In genomic region chr2:74077636-74078035, GRCh38 we compare ENCODE assay signal across 20 cellular contexts.
A peak's percentile ranks its signal among the peaks of the same experiment; 100 is the strongest.
DNase-seq lines count a peak whose midpoint lies in the region; ATAC-seq and TF ChIP-seq lines count a peak whose summit lies in the region.
"Had no signal": no experiment of that assay in that cellular context is flagged by ENCODE, and none has a peak within 500 bp of the region (broad histone marks: within the 10 kb centered on the region; RNA-seq: fewer than 3 reads in every experiment).

No MANE protein-coding gene starts in this region.

- no peak overlapping the region for H2AK5ac ChIP-seq in trophoblast cell (ENCODE audit: low read length)

- no peak overlapping the region for H3K14ac ChIP-seq in trophoblast cell (ENCODE audit: low read length)

- peaks cover 2% of the 10 kb centered on the region for H3K79me2 ChIP-seq in trophoblast cell (ENCODE audit: control insufficient read depth, insufficient read depth, low read length, poor library complexity)
- peaks cover 21% of the 10 kb centered on the region for H3K79me2 ChIP-seq in hepatocyte

- no peaks in the 10 kb centered on the region for H3K79me1 ChIP-seq in trophoblast cell (ENCODE audit: low read length)

- H3K18ac ChIP-seq in trophoblast cell (ENCODE audit: low read length), result no peak overlapping the region

- H2BK120ac ChIP-seq in trophoblast cell (ENCODE audit: insufficient read depth, low read length, poor library complexity), result no peak overlapping the region

- no peak overlapping the region for H2BK12ac ChIP-seq in trophoblast cell (ENCODE audit: low read length)

- H2BK5ac ChIP-seq in trophoblast cell (ENCODE audit: low read depth, low read length, poor library complexity), result no peak overlapping the region

- peaks cover 0 to 52% (median 27%) of the 10 kb centered on the region in 9 donors for H3K4me1 ChIP-seq in heart right ventricle
- H3K4me1 ChIP-seq in trophoblast cell (ENCODE audit: control insufficient read depth in 1 of 2, insufficient read depth in 2 of 2, low read length in 2 of 2), result peaks cover 3 to 4% of the 10 kb centered on the region in 2 experiments
- peaks cover 6 to 26% (median 11%) of the 10 kb centered on the region in 4 donors for H3K4me1 ChIP-seq in esophagus muscularis mucosa
- peaks cover 6% of the 10 kb centered on the region for H3K4me1 ChIP-seq in hepatocyte (ENCODE audit: insufficient read depth)
- H3K4me1 ChIP-seq: parathyroid adenoma had no signal

- H3K4me3 ChIP-seq in SK-N-MC, result peak overlapping the region; percentile 48
- no peak overlapping the region for H3K4me3 ChIP-seq in heart right ventricle
- H3K4me3 ChIP-seq in trophoblast cell (ENCODE audit: low read depth, low read length), result no peak overlapping the region
- H3K4me3 ChIP-seq in esophagus muscularis mucosa, result no peak overlapping the region
- no peak overlapping the region for H3K4me3 ChIP-seq in hepatocyte
- H3K4me3 ChIP-seq: smooth muscle cell, thyroid gland had no signal

- no peak for TF ChIP-seq EP300 in esophagus muscularis mucosa (IDR thresholded peaks at IDR 0.05)

- intact Hi-C loops in heart right ventricle (cut with DNase I) (loop anchor here in 1 of 10 donors (5.0 kb wide), 1 partner anchor 40 kb away; no protein-coding TSS in a partner anchor), esophagus muscularis mucosa (cut with DNase I) (no loop called here)

- H3K9me3 ChIP-seq in SK-N-MC (ENCODE audit: low read depth, low read length) (no peaks in the 10 kb centered on the region), heart right ventricle (no peaks in the 10 kb centered on the region), trophoblast cell (ENCODE audit: insufficient read depth, low read depth, low read length) (no peaks in the 10 kb centered on the region), esophagus muscularis mucosa (no peaks in the 10 kb centered on the region), hepatocyte (ENCODE audit: low read depth) (no peaks in the 10 kb centered on the region)
- H3K9me3 ChIP-seq: thyroid gland had no signal

- H3K4me2 ChIP-seq in trophoblast cell (ENCODE audit: low read length) (no peak overlapping the region), hepatocyte (no peak overlapping the region)
- H3K4me2 ChIP-seq: smooth muscle cell had no signal

- no peak for TF ChIP-seq CTCF in heart right ventricle (IDR thresholded peaks at IDR 0.05)
- TF ChIP-seq CTCF in esophagus muscularis mucosa (IDR thresholded peaks at IDR 0.05), result no peak
- TF ChIP-seq CTCF in hepatocyte (IDR thresholded peaks at IDR 0.05; ENCODE audit: poor library complexity), result no peak

- H3K9me2 ChIP-seq in hepatocyte (replicated peaks; ENCODE audit: insufficient read depth), result no peaks in the 10 kb centered on the region

- H4K12ac ChIP-seq in trophoblast cell (ENCODE audit: low read depth, low read length), result no peak overlapping the region

- H4K91ac ChIP-seq in trophoblast cell (ENCODE audit: low read depth, low read length), result no peak overlapping the region

- H3K9ac ChIP-seq in SK-N-MC (ENCODE audit: insufficient read length) (peak overlapping the region; percentile 58), trophoblast cell (ENCODE audit: low read length) (no peak overlapping the region)
- H3K9ac ChIP-seq: parathyroid adenoma had no signal

- no peak overlapping the region for H4K8ac ChIP-seq in trophoblast cell (ENCODE audit: low read depth, low read length)

- peaks cover 40% of the 10 kb centered on the region for H3K36me3 ChIP-seq in SK-N-MC (ENCODE audit: insufficient read depth, low read length)
- H3K36me3 ChIP-seq in heart right ventricle, result peaks cover 0 to 48% (median 4%) of the 10 kb centered on the region in 9 donors
- peaks cover 11 to 16% of the 10 kb centered on the region in 2 experiments for H3K36me3 ChIP-seq in trophoblast cell (ENCODE audit: control insufficient read depth in 1 of 2, insufficient read depth in 2 of 2, low read length in 2 of 2)
- peaks cover 0 to 31% (median 2%) of the 10 kb centered on the region in 4 donors for H3K36me3 ChIP-seq in esophagus muscularis mucosa
- no peaks in the 10 kb centered on the region for H3K36me3 ChIP-seq in hepatocyte (replicated peaks; ENCODE audit: insufficient read depth, low read depth)

- TF ChIP-seq POLR2A in esophagus muscularis mucosa (IDR thresholded peaks at IDR 0.05; ENCODE audit: low read depth), result no peak

- no peak overlapping the region for H2AFZ ChIP-seq in trophoblast cell (ENCODE audit: insufficient read depth, low read length, poor library complexity)
- no peak overlapping the region for H2AFZ ChIP-seq in hepatocyte
- H2AFZ ChIP-seq: parathyroid adenoma had no signal

- H3K27me3 ChIP-seq in heart right ventricle (no peaks in the 10 kb centered on the region), trophoblast cell (ENCODE audit: insufficient read depth, low read length) (no peaks in the 10 kb centered on the region), esophagus muscularis mucosa (no peaks in the 10 kb centered on the region), hepatocyte (no peaks in the 10 kb centered on the region)
- H3K27me3 ChIP-seq: thyroid gland had no signal

- peak; percentile 38 for DNase-seq in ELF-1 (ENCODE audit: low read depth, low spot score)
- DNase-seq in SK-N-MC (ENCODE audit: low read depth, low spot score), result no peak
- DNase-seq in heart right ventricle, result peak in 1 of 2 donors; percentile 19
- peak; percentile 53 to 71 for DNase-seq in trophoblast cell
- DNase-seq in esophagus muscularis mucosa (ENCODE audit: extremely low spot score), result no peak
- no peak for DNase-seq in hepatocyte (ENCODE audit: low spot score)
- no peak for DNase-seq in NCI-H82 treated with DMSO at 0.1 percent for 48 hours (lab: John Stamatoyannopoulos, UW; ENCODE audit: unreplicated experiment)
- DNase-seq: activated naive CD4-positive, alpha-beta T cell treated with anti-CD3 and anti-CD28 coated beads, Interleukin-2, amount 50 U/mL, for 16 hours; activated T-cell treated with anti-CD3 and anti-CD28 coated beads, Interleukin-2, amount 50 U/mL, for 24 hours; AML-193; GDM1; KBM-7; NCI-H1048; NCI-H2081; PC-3; thyroid gland had no signal

- H3K27ac ChIP-seq in SK-N-MC, result peak overlapping the region; percentile 68; the same call in 1 of the 2 replicates
- peak overlapping the region in 1 of 10 donors; percentile 33 for H3K27ac ChIP-seq in heart right ventricle
- no peak overlapping the region for H3K27ac ChIP-seq in trophoblast cell (ENCODE audit: low read depth, low read length)
- H3K27ac ChIP-seq in esophagus muscularis mucosa (replicated peaks in 1 of 4), result no peak overlapping the region
- no peak overlapping the region for H3K27ac ChIP-seq in hepatocyte
- H3K27ac ChIP-seq: HL-60, parathyroid adenoma, thyroid gland had no signal

- H3K4ac ChIP-seq in trophoblast cell (ENCODE audit: low read depth, low read length), result no peak overlapping the region

- 21 to 29% methylated on average over 7 of the region's 7 CpGs for WGBS in heart right ventricle, 2 donors
- no CpG with 5 or more reads among the region's 7 CpGs for WGBS in trophoblast cell (ENCODE audit: extremely low coverage, insufficient coverage, insufficient read length)
- WGBS in esophagus muscularis mucosa, result 82% methylated on average over 7 of the region's 7 CpGs
- WGBS in hepatocyte (ENCODE audit: low lambda C conversion rate, missing lambda C conversion rate), result 77% methylated on average over 7 of the region's 7 CpGs

- H3K23ac ChIP-seq in trophoblast cell (ENCODE audit: low read length), result no peak overlapping the region

- ATAC-seq in heart right ventricle (peak; percentile 37 to 83 (median 70)), GM18858 (IDR thresholded peaks at IDR 0.05; ENCODE audit: unreplicated experiment) (no peak)
- ATAC-seq: PC-3 had no signal

- peaks cover 2% of the 10 kb centered on the region for H4K20me1 ChIP-seq in hepatocyte (ENCODE audit: insufficient read depth, poor library complexity, severe bottlenecking)

Comparison
In these comparisons a context has a peak if more than half of its experiments do, and no peak if none do; other contexts are left out.
1. DNase-seq: peak in ELF-1 (single experiment) and trophoblast cell (2 of 2); none in SK-N-MC (single experiment), esophagus muscularis mucosa (single experiment), hepatocyte (single experiment) and NCI-H82 treated with DMSO at 0.1 percent for 48 hours (single experiment).